Comparison of ENCODE assay signal across 8 cellular contexts in the genomic region with DNA sequence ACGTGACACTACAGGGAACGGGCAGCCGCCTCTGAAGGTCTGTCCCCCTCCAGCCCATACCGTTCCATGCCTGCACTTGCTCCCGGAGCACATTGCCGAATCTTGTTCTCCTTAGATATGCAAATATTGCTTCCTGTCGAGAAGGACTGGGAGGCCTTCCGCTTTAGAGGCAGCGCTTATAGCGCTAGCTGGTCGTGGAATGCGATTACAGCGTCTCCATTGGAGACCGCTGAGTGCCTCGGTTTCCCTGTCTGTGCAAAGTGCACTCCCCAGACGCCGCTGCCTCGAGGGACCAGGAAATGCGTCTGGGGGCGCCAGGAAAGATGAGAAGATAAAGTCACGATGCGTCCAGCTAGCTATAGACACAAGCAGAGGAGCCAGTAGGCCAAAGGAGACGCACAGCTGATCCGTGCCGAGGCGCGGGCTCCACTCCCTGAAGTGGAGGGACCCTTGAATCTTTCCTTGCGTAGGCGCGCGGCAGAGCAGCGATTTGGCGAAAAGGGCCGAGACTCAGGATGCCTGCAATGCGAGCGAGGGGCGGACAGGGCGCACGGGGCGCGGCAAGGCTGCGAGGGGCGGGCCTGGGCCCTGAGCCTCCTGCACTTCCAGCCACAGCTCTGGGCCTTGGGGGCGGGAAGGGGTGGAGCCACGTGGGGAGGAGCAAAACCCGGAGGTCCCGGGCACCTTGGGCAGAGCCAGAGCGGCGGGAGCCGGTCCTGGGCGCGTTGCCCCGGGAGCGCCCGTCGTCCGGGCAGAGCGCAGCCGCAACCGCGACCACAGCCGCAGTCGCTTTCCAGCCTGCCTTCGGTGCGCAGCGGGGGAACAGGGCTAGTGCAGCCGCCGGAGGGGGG. TPM values are rescaled to one million over a fixed set of nuclear protein-coding genes. Genes with fewer than 3 reads are reported as not detected.
A peak's percentile ranks its signal among the peaks of the same experiment; 100 is the strongest.
DNase-seq lines count a peak whose midpoint lies in the region; ATAC-seq and TF ChIP-seq lines count a peak whose summit lies in the region.

TSS of gene RASSF10 (plus strand) at position 692 of the 851 bp plus-strand sequence. CDS start 261 bp downstream, outside the sequence.

- peaks cover 48 to 60% (median 54%) of the 10 kb centered on the region in 11 experiments for H3K27me3 ChIP-seq in BLaER1 treated with 17β-estradiol and CSF1 and Interleukin-3, amounts not matched to agents 10 nM and 100 nM
- H3K27me3 ChIP-seq in GM23248 (replicated peaks; ENCODE audit: insufficient read depth), result peaks cover 89% of the 10 kb centered on the region

- H3K9me3 Mint-ChIP-seq in endothelial cell (ENCODE audit: unreplicated experiment) (no peaks in the 10 kb centered on the region), mesothelial cell of epicardium (peaks cover 9% of the 10 kb centered on the region)

- 4 to 6% methylated on average over 45 to 63 of the region's 68 CpGs for WGBS in GM23248 (ENCODE audit: low coverage in 1 of 2, low lambda C conversion rate in 2 of 2, missing lambda C conversion rate in 2 of 2), 2 experiments

- H3K79me2 ChIP-seq in GM23248 (ENCODE audit: insufficient read depth), result no peaks in the 10 kb centered on the region

- no peaks in the 10 kb centered on the region for H3K9me2 ChIP-seq in GM23248 (ENCODE audit: insufficient read depth)

- peaks cover 32% of the 10 kb centered on the region for H3K4me1 Mint-ChIP-seq in endothelial cell (ENCODE audit: unreplicated experiment)
- peaks cover 27% of the 10 kb centered on the region for H3K4me1 Mint-ChIP-seq in mesothelial cell of epicardium

- no peaks in the 10 kb centered on the region for H3K36me3 Mint-ChIP-seq in endothelial cell (ENCODE audit: low read depth, unreplicated experiment)
- H3K36me3 Mint-ChIP-seq in mesothelial cell of epicardium, result no peaks in the 10 kb centered on the region

- H3K27ac ChIP-seq in BLaER1 treated with 17β-estradiol and CSF1 and Interleukin-3, amounts not matched to agents 10 nM and 100 nM, result peak within 1 kb of the TSS in 9 of 11 experiments; percentile 54 to 74 (median 65); a peak in 18 of 22 replicates
- no peak within 1 kb of the TSS for H3K27ac ChIP-seq in GM23248

- peak within 1 kb of the TSS; percentile 50 to 70 (median 66) for H3K4me3 ChIP-seq in BLaER1 treated with 17β-estradiol and CSF1 and Interleukin-3, amounts not matched to agents 10 nM and 100 nM
- H3K4me3 ChIP-seq in GM23248, result peak within 1 kb of the TSS; percentile 53

- H3K36me3 ChIP-seq in BLaER1 treated with 17β-estradiol and CSF1 and Interleukin-3, amounts not matched to agents 10 nM and 100 nM, result peaks cover 0 to 7% (median 0%) of the 10 kb centered on the region in 11 experiments; a peak in 1 of 22 replicates
- H3K36me3 ChIP-seq in GM23248 (ENCODE audit: low read depth), result no peaks in the 10 kb centered on the region

- H4K20me1 ChIP-seq in BLaER1 treated with 17β-estradiol and CSF1 and Interleukin-3, amounts not matched to agents 10 nM and 100 nM, result peaks cover 0 to 34% (median 22%) of the 10 kb centered on the region in 11 experiments; a peak in 19 of 22 replicates
- H4K20me1 ChIP-seq in GM23248 (ENCODE audit: insufficient read depth), result no peaks in the 10 kb centered on the region

- peaks cover 2% of the 10 kb centered on the region for H3K27me3 Mint-ChIP-seq in endothelial cell (ENCODE audit: unreplicated experiment)
- peaks cover 98% of the 10 kb centered on the region for H3K27me3 Mint-ChIP-seq in mesothelial cell of epicardium (ENCODE audit: low read depth)

- TF ChIP-seq CTCF in endothelial cell (IDR thresholded peaks at IDR 0.05; ENCODE audit: unreplicated experiment) (no peak), mesothelial cell of epicardium (IDR thresholded peaks at IDR 0.05; ENCODE audit: unreplicated experiment) (no peak)

- DNase-seq in GM23248 (peak; percentile 35), RPMI7951 (ENCODE audit: low read depth) (peak; percentile 69), endothelial cell (ENCODE audit: low spot score) (peak; percentile 83), mesothelial cell of epicardium (ENCODE audit: low spot score in 2 of 2, unreplicated experiment in 2 of 2) (peak in 1 of 2 experiments; percentile 55), NCI-H446 (lab: John Stamatoyannopoulos, UW) (no peak)
- no peak for DNase-seq in stimulated activated naive CD4-positive, alpha-beta T cell treated with Interleukin-2 at 50 U/mL for 16 hours (lab: John Stamatoyannopoulos, UW)

- ATAC-seq in HG02610 (IDR thresholded peaks at IDR 0.05; ENCODE audit: unreplicated experiment), result no peak

- H3K9ac ChIP-seq in BLaER1 treated with 17β-estradiol and CSF1 and Interleukin-3, amounts not matched to agents 10 nM and 100 nM, result peak within 1 kb of the TSS in 10 of 11 experiments; percentile 52 to 79 (median 74); a peak in 21 of 22 replicates
- H3K9ac ChIP-seq in GM23248, result no peak within 1 kb of the TSS

- H3K4me3 Mint-ChIP-seq in endothelial cell (ENCODE audit: unreplicated experiment) (peak within 1 kb of the TSS; percentile 93), mesothelial cell of epicardium (peak within 1 kb of the TSS; percentile 71)

- H3F3A ChIP-seq in GM23248 (ENCODE audit: insufficient read depth), result no peaks in the 10 kb centered on the region

- in situ Hi-C loops in GM23248 (cut with MboI), result no loop called here

- H3K9me3 ChIP-seq in BLaER1 treated with 17β-estradiol and CSF1 and Interleukin-3, amounts not matched to agents 10 nM and 100 nM (replicated peaks in 1 of 11), result peaks cover 10 to 36% (median 26%) of the 10 kb centered on the region in 11 experiments
- H3K9me3 ChIP-seq in GM23248 (ENCODE audit: low read depth), result no peaks in the 10 kb centered on the region

- peak within 1 kb of the TSS; percentile 48 for H3K27ac Mint-ChIP-seq in endothelial cell (ENCODE audit: unreplicated experiment)
- H3K27ac Mint-ChIP-seq in mesothelial cell of epicardium, result no peak within 1 kb of the TSS

- peak within 1 kb of the TSS; percentile 91 to 99 (median 95) for H3K4me2 ChIP-seq in BLaER1 treated with 17β-estradiol and CSF1 and Interleukin-3, amounts not matched to agents 10 nM and 100 nM
- H3K4me2 ChIP-seq in GM23248 (ENCODE audit: unreplicated experiment), result peak within 1 kb of the TSS; percentile 51

- H3K4me1 ChIP-seq in BLaER1 treated with 17β-estradiol and CSF1 and Interleukin-3, amounts not matched to agents 10 nM and 100 nM, result peaks cover 52 to 75% (median 67%) of the 10 kb centered on the region in 10 experiments
- H3K4me1 ChIP-seq in GM23248 (ENCODE audit: insufficient read depth), result no peaks in the 10 kb centered on the region

- peak within 1 kb of the TSS; percentile 56 for H2AFZ ChIP-seq in GM23248

RNA-seq across cellular contexts. Expression of gene RASSF10, which starts in this region (rescaled TPM):
- not detected in 2 replicates for total RNA-seq in GM23248 (2014; rRNA removed; shearing (Covaris generic))
- polyA plus RNA-seq in GM23248 (2016; fragmentation: Nextera tagmentation; extraction: Ambion mirVana), result not detected in 2 replicates
- total RNA-seq in RPMI7951 (2014; rRNA removed; shearing (Covaris generic)), result 0.12 and 0.20 TPM in 2 replicates
- total RNA-seq in endothelial cell (ENCODE audit: unreplicated experiment), result 17.5 TPM
- 0.09 to 0.29 TPM (median 0.23 TPM) in 3 replicates for total RNA-seq in mesothelial cell of epicardium

Comparison
In these comparisons a context has a peak if more than half of its experiments do, and no peak if none do; other contexts are left out.
1. RNA of gene RASSF10 (total RNA-seq): 17.5 TPM in endothelial cell (single experiment); 0.12 to 0.20 TPM in RPMI7951, 0.09 to 0.29 TPM in mesothelial cell of epicardium and not detected in GM23248; every median in the first group is over 10 times any median in the second.
2. Peak in DNase-seq, H3K4me3 ChIP-seq and H3K4me2 ChIP-seq in GM23248; RNA of the gene not detected or under 1 TPM.
3. Peak in DNase-seq in RPMI7951; RNA of the gene not detected or under 1 TPM.